In the genomic region with DNA sequence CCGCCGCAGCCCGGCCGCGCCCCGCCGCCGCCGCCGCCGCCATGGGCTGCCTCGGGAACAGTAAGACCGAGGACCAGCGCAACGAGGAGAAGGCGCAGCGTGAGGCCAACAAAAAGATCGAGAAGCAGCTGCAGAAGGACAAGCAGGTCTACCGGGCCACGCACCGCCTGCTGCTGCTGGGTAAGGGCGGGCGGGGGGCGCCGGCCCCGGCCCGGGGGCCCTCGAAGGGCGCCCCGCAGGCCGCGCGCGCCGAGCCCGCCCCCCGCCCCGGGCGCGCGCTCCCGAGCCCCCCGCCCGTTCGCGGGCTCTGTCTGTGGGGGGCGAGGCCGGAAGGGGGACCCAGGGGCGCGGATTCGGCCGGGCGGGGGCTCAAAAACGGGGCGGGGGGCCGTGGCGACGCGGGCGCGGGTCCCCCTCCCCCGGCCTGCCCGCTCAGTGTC, we compare ENCODE assay signal across 1 cellular context.
TF ChIP-seq lines count a peak whose summit lies in the region.

No MANE protein-coding gene starts in this region.

TF ChIP-seq in GM12878, 131 proteins besides CTCF, POLR2A, EP300 and RAD21:
- no peak for TF ChIP-seq GATAD2B (conservative IDR thresholded peaks at IDR 0.05; ENCODE audit: low read depth)
- TF ChIP-seq, protein P1, sequence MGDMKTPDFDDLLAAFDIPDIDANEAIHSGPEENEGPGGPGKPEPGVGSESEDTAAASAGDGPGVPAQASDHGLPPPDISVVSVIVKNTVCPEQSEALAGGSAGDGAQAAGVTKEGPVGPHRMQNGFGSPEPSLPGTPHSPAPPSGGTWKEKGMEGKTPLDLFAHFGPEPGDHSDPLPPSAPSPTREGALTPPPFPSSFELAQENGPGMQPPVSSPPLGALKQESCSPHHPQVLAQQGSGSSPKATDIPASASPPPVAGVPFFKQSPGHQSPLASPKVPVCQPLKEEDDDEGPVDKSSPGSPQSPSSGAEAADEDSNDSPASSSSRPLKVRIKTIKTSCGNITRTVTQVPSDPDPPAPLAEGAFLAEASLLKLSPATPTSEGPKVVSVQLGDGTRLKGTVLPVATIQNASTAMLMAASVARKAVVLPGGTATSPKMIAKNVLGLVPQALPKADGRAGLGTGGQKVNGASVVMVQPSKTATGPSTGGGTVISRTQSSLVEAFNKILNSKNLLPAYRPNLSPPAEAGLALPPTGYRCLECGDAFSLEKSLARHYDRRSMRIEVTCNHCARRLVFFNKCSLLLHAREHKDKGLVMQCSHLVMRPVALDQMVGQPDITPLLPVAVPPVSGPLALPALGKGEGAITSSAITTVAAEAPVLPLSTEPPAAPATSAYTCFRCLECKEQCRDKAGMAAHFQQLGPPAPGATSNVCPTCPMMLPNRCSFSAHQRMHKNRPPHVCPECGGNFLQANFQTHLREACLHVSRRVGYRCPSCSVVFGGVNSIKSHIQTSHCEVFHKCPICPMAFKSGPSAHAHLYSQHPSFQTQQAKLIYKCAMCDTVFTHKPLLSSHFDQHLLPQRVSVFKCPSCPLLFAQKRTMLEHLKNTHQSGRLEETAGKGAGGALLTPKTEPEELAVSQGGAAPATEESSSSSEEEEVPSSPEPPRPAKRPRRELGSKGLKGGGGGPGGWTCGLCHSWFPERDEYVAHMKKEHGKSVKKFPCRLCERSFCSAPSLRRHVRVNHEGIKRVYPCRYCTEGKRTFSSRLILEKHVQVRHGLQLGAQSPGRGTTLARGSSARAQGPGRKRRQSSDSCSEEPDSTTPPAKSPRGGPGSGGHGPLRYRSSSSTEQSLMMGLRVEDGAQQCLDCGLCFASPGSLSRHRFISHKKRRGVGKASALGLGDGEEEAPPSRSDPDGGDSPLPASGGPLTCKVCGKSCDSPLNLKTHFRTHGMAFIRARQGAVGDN (IDR thresholded peaks at IDR 0.05), result no peak
- TF ChIP-seq FOS (IDR thresholded peaks at IDR 0.05; ENCODE audit: borderline replicate concordance, extremely low read depth, insufficient read length), result no peak
- no peak for TF ChIP-seq ATF7 (IDR thresholded peaks at IDR 0.05; ENCODE audit: low read depth)
- TF ChIP-seq, protein P2, sequence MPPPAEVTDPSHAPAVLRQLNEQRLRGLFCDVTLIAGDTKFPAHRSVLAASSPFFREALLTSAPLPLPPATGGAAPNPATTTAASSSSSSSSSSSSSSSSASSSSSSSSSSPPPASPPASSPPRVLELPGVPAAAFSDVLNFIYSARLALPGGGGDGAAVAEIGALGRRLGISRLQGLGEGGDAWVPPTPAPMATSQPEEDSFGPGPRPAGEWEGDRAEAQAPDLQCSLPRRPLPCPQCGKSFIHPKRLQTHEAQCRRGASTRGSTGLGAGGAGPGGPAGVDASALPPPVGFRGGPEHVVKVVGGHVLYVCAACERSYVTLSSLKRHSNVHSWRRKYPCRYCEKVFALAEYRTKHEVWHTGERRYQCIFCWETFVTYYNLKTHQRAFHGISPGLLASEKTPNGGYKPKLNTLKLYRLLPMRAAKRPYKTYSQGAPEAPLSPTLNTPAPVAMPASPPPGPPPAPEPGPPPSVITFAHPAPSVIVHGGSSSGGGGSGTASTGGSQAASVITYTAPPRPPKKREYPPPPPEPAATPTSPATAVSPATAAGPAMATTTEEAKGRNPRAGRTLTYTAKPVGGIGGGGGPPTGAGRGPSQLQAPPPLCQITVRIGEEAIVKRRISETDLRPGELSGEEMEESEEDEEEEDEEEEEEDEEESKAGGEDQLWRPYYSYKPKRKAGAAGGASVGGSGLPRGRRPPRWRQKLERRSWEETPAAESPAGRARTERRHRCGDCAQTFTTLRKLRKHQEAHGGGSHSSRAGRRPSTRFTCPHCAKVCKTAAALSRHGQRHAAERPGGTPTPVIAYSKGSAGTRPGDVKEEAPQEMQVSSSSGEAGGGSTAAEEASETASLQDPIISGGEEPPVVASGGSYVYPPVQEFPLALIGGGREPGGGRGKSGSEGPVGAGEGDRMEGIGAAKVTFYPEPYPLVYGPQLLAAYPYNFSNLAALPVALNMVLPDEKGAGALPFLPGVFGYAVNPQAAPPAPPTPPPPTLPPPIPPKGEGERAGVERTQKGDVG (CRISPR knock-in tag; IDR thresholded peaks at IDR 0.05), result no peak
- TF ChIP-seq, protein P3, sequence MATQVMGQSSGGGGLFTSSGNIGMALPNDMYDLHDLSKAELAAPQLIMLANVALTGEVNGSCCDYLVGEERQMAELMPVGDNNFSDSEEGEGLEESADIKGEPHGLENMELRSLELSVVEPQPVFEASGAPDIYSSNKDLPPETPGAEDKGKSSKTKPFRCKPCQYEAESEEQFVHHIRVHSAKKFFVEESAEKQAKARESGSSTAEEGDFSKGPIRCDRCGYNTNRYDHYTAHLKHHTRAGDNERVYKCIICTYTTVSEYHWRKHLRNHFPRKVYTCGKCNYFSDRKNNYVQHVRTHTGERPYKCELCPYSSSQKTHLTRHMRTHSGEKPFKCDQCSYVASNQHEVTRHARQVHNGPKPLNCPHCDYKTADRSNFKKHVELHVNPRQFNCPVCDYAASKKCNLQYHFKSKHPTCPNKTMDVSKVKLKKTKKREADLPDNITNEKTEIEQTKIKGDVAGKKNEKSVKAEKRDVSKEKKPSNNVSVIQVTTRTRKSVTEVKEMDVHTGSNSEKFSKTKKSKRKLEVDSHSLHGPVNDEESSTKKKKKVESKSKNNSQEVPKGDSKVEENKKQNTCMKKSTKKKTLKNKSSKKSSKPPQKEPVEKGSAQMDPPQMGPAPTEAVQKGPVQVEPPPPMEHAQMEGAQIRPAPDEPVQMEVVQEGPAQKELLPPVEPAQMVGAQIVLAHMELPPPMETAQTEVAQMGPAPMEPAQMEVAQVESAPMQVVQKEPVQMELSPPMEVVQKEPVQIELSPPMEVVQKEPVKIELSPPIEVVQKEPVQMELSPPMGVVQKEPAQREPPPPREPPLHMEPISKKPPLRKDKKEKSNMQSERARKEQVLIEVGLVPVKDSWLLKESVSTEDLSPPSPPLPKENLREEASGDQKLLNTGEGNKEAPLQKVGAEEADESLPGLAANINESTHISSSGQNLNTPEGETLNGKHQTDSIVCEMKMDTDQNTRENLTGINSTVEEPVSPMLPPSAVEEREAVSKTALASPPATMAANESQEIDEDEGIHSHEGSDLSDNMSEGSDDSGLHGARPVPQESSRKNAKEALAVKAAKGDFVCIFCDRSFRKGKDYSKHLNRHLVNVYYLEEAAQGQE (IDR thresholded peaks at IDR 0.05; ENCODE audit: low read depth, low read length), result no peak
